In genomic region chr14:76985540-76986260, GRCh38 we compare ENCODE assay signal across 18 cellular contexts. TPM values are rescaled to one million over a fixed set of nuclear protein-coding genes. Genes with fewer than 3 reads are reported as not detected.
A peak's percentile ranks its signal among the peaks of the same experiment; 100 is the strongest.
DNase-seq lines count a peak whose midpoint lies in the region; ATAC-seq, FAIRE-seq and TF ChIP-seq lines count a peak whose summit lies in the region.
"Had no signal": no experiment of that assay in that cellular context is flagged by ENCODE, and none has a peak within 500 bp of the region (broad histone marks: within the 10 kb centered on the region; RNA-seq: fewer than 3 reads in every experiment).

No MANE protein-coding gene starts in this region.

- H3K4me2 ChIP-seq in GM12878 (ENCODE audit: control insufficient read depth, insufficient read depth) (no peak overlapping the region), neural progenitor cell (no peak overlapping the region)

- peaks cover 5% of the 10 kb centered on the region for H3F3A ChIP-seq in neural progenitor cell (ENCODE audit: low read depth)

- H3K36me3 Mint-ChIP-seq in neural progenitor cell (peaks cover 5% of the 10 kb centered on the region), T-helper 17 cell (ENCODE audit: low read depth) (peaks cover 2% of the 10 kb centered on the region)
- H3K36me3 Mint-ChIP-seq: activated naive CD8-positive, alpha-beta T cell treated with anti-CD3 and anti-CD28 coated beads for 36 hours; natural killer cell treated with Interleukin-12 subunit alpha and Interleukin-12 subunit beta and Interleukin-15 and Interleukin-18, amount 100 ng/mL, for 72 hours had no signal

- CTCF ChIA-PET in GM12878 (lab: Yijun Ruan, JAX): interaction anchor here (1.2 to 2.4 kb wide), 3 partner anchors 12 to 39 kb away, joined by 3 to 7 read pairs (median 4); no protein-coding TSS in a partner anchor

- TF ChIP-seq POLR2A in GM12878 (IDR thresholded peaks at IDR 0.05; ENCODE audit: low read depth, low read length): no peak

- RAD21 ChIA-PET in GM12878 (lab: Charles Lee; ENCODE audit: unreplicated experiment): interaction anchor here (1.3 to 2.8 kb wide), 2 partner anchors 23 to 72 kb away, joined by 4 to 19 read pairs; no protein-coding TSS in a partner anchor

- H3K27me3 Mint-ChIP-seq in neural progenitor cell (ENCODE audit: insufficient read depth, low read depth) (peaks cover 8% of the 10 kb centered on the region), T-helper 17 cell (no peaks in the 10 kb centered on the region)
- H3K27me3 Mint-ChIP-seq: activated CD4-positive, alpha-beta T cell treated with anti-CD3 and anti-CD28 coated beads for 36 hours; activated naive CD8-positive, alpha-beta T cell treated with anti-CD3 and anti-CD28 coated beads for 36 hours; CD4-positive, alpha-beta memory T cell had no signal

- no peak for TF ChIP-seq CTCF in GM12878 (IDR thresholded peaks at IDR 0.05 in 2 of 3, conservative IDR thresholded peaks at IDR 0.05 in 1 of 3; ENCODE audit: control insufficient read depth in 2 of 3, extremely low read depth in 1 of 3, insufficient read depth in 1 of 3, low read depth in 3 of 3, low read length in 3 of 3)
- TF ChIP-seq CTCF in neural progenitor cell (IDR thresholded peaks at IDR 0.05): no peak

- H3K4me1 Mint-ChIP-seq in neural progenitor cell (peaks cover 39% of the 10 kb centered on the region), T-helper 17 cell (peaks cover 12% of the 10 kb centered on the region)

- H3K4me3 Mint-ChIP-seq in neural progenitor cell (no peak overlapping the region), T-helper 17 cell (no peak overlapping the region)
- H3K4me3 Mint-ChIP-seq: activated CD4-positive, alpha-beta T cell treated with anti-CD3 and anti-CD28 coated beads for 36 hours; activated naive CD8-positive, alpha-beta T cell treated with anti-CD3 and anti-CD28 coated beads for 36 hours; T-helper 1 cell treated with Interleukin-12 subunit alpha and Interleukin-12 subunit beta and Interleukin-4 antibody, amounts not matched to agents 30 μg/mL and 1 μg/mL, for 36 hours had no signal

- SMC1A ChIA-PET in GM12878 (lab: Charles Lee; ENCODE audit: uncharacterized antibody, unreplicated experiment): interaction anchor here (0.7 to 1.6 kb wide), 8 partner anchors 8 to 56 kb away, joined by 3 to 6 read pairs (median 3); no protein-coding TSS in a partner anchor

- peaks cover 4% of the 10 kb centered on the region; the same call in 1 of the 3 replicates for H3K9me3 ChIP-seq in GM12878 (replicated peaks; ENCODE audit: control insufficient read depth, insufficient read depth, low read length)
- H3K9me3 ChIP-seq in neural progenitor cell (ENCODE audit: low read depth): no peaks in the 10 kb centered on the region
- no peaks in the 10 kb centered on the region for H3K9me3 ChIP-seq in T-helper 17 cell (ENCODE audit: control insufficient read depth, low read length, poor library complexity, severe bottlenecking)

- peaks cover 17% of the 10 kb centered on the region for H3K9me3 Mint-ChIP-seq in neural progenitor cell
- H3K9me3 Mint-ChIP-seq: natural killer cell treated with Interleukin-12 subunit alpha and Interleukin-12 subunit beta and Interleukin-15 and Interleukin-18, amount 100 ng/mL, for 72 hours had no signal

- TF ChIP-seq EP300 in GM12878 (IDR thresholded peaks at IDR 0.05; ENCODE audit: borderline replicate concordance in 1 of 2, control insufficient read depth in 1 of 2, low read depth in 2 of 2, low read length in 2 of 2): no peak

- DNase-seq in ELR (ENCODE audit: low read depth): peak; percentile 70
- peak; percentile 7 for DNase-seq in MV-4-11 (lab: John Stamatoyannopoulos, UW)
- no peak for DNase-seq in GM12878 (ENCODE audit: low read depth, low spot score)
- DNase-seq in neural progenitor cell (ENCODE audit: low spot score): peak; percentile 65
- DNase-seq in activated CD4-positive, alpha-beta T cell treated with anti-CD3 and anti-CD28 coated beads for 48 hours: no peak
- no peak for DNase-seq in T-helper 17 cell
- DNase-seq in GOT3 (lab: John Stamatoyannopoulos, UW): no peak
- DNase-seq: activated CD4-positive, alpha-beta T cell treated with anti-CD3 and anti-CD28 coated beads for 36 hours; activated naive CD8-positive, alpha-beta T cell treated with anti-CD3 and anti-CD28 coated beads for 36 hours; activated T-cell treated with anti-CD3 and anti-CD28 coated beads, Interleukin-2, amount 50 U/mL, for 1 hour; CD4-positive, alpha-beta memory T cell; HCEC 1CT; heart left ventricle; left cardiac atrium; stimulated activated naive CD4-positive, alpha-beta T cell had no signal

- H3K4me1 ChIP-seq in GM12878 (ENCODE audit: control insufficient read depth, insufficient read depth, low read length) (peaks cover 4% of the 10 kb centered on the region), neural progenitor cell (peaks cover 10% of the 10 kb centered on the region)

- H2AFZ ChIP-seq in GM12878 (ENCODE audit: control insufficient read depth, low read depth, low read length): no peak overlapping the region
- H2AFZ ChIP-seq in neural progenitor cell (replicated peaks): no peak overlapping the region

- WGBS in GM12878 (ENCODE audit: insufficient coverage, insufficient replicate concordance, low lambda C conversion rate, missing lambda C conversion rate): 64% methylated on average over 4 of the region's 4 CpGs

- ATAC-seq in GM12878 (peak; percentile 46), HG03045 (IDR thresholded peaks at IDR 0.05; ENCODE audit: unreplicated experiment) (no peak), T-helper 17 cell (no peak)
- ATAC-seq: activated CD4-positive, alpha-beta T cell treated with anti-CD3 and anti-CD28 coated beads for 36 hours had no signal

- no TSS peak for BruUV-seq in GM12878 (replicated peaks; lab: Mats Ljungman, UMichigan)

- H3K27me3 ChIP-seq in GM12878 (replicated peaks in 1 of 2; ENCODE audit: control insufficient read depth in 2 of 2, insufficient read depth in 2 of 2, low read length in 1 of 2) (no peaks in the 10 kb centered on the region), neural progenitor cell (no peaks in the 10 kb centered on the region)
- H3K27me3 ChIP-seq: heart left ventricle had no signal

- H3K27ac ChIP-seq in GM12878 (ENCODE audit: control insufficient read depth, insufficient read depth): no peak overlapping the region
- H3K27ac ChIP-seq in neural progenitor cell: no peak overlapping the region
- H3K27ac ChIP-seq: heart left ventricle had no signal

- intact Hi-C loops in GM12878 (cut with micrococcal nuclease; ENCODE audit: unreplicated experiment): no loop called here

- H4K20me1 ChIP-seq in GM12878 (ENCODE audit: control insufficient read depth, insufficient read depth) (no peaks in the 10 kb centered on the region), neural progenitor cell (ENCODE audit: low read depth) (no peaks in the 10 kb centered on the region)

- no peak overlapping the region for H3K4me3 ChIP-seq in GM12878
- H3K4me3 ChIP-seq in neural progenitor cell: no peak overlapping the region
- H3K4me3 ChIP-seq: heart left ventricle had no signal

- H3K27ac Mint-ChIP-seq in neural progenitor cell (peak overlapping the region; percentile 63), T-helper 17 cell (no peak overlapping the region)
- H3K27ac Mint-ChIP-seq: activated CD4-positive, alpha-beta T cell treated with anti-CD3 and anti-CD28 coated beads for 36 hours; activated naive CD8-positive, alpha-beta T cell treated with anti-CD3 and anti-CD28 coated beads for 36 hours; T-helper 1 cell treated with Interleukin-12 subunit alpha and Interleukin-12 subunit beta and Interleukin-4 antibody, amounts not matched to agents 30 μg/mL and 1 μg/mL, for 36 hours had no signal

- TF ChIP-seq RAD21 in GM12878 (IDR thresholded peaks at IDR 0.05; ENCODE audit: insufficient read depth, low read depth, low read length): no peak

- in situ Hi-C loops in GM12878 (cut with MboI): no loop called here

- no peak overlapping the region for H3K9ac ChIP-seq in GM12878 (ENCODE audit: control insufficient read depth, insufficient read depth, low read length)
- no peak overlapping the region for H3K9ac ChIP-seq in neural progenitor cell

- FAIRE-seq in GM12878 (lab: Jason Lieb, UNC): no peak

- POLR2A ChIA-PET in GM12878 (lab: Charles Lee): interaction anchor here (1.5 kb wide), 1 partner anchor 9 kb away, joined by 3 read pairs; no protein-coding TSS in a partner anchor

- no peaks in the 10 kb centered on the region for H3K36me3 ChIP-seq in GM12878 (ENCODE audit: control insufficient read depth in 2 of 2, insufficient read depth in 2 of 2, low read length in 1 of 2)
- H3K36me3 ChIP-seq in neural progenitor cell: no peaks in the 10 kb centered on the region
- H3K36me3 ChIP-seq: heart left ventricle had no signal

- H3K79me2 ChIP-seq in GM12878 (ENCODE audit: control insufficient read depth, insufficient read depth, low read length): no peaks in the 10 kb centered on the region
- no peaks in the 10 kb centered on the region for H3K79me2 ChIP-seq in neural progenitor cell (ENCODE audit: low read depth)

TF ChIP-seq in GM12878, 131 proteins besides CTCF, POLR2A, EP300 and RAD21:
- no peak for TF ChIP-seq TCF7 (IDR thresholded peaks at IDR 0.05; ENCODE audit: borderline replicate concordance)
- TF ChIP-seq DPF2 (IDR thresholded peaks at IDR 0.05): no peak
- no peak for TF ChIP-seq CBX3 (IDR thresholded peaks at IDR 0.05; ENCODE audit: borderline replicate concordance, low read depth)
- TF ChIP-seq IKZF1 (conservative IDR thresholded peaks at IDR 0.05): no peak
- peak; percentile 66 for TF ChIP-seq BMI1 (IDR thresholded peaks at IDR 0.05; ENCODE audit: borderline replicate concordance)

RNA-seq across cellular contexts. Expression of gene IRF2BPL, which starts 42.8 kb away (rescaled TPM):
- 24.2 and 27.6 TPM in 2 replicates for total RNA-seq in GM12878 (2013; cell fraction: nucleolus; rRNA removed)
- total RNA-seq in GM12878 (2014; rRNA removed): 19.1 and 22.8 TPM in 2 replicates
- total RNA-seq in GM12878 (2014; rRNA removed; fragmentation: Illumina TruSeq; extraction: Trizol): 2.8 and 3.4 TPM in 2 replicates
- 33.3 and 34.5 TPM in 2 replicates for total RNA-seq in GM12878 (2021)
- polyA plus RNA-seq in GM12878 (2011; ENCODE audit: low read depth): 3.2 TPM
- 8.3 and 9.7 TPM in 2 replicates for polyA plus RNA-seq in GM12878 (2011; rRNA removed)
- polyA plus RNA-seq in GM12878 (2011; cell fraction: cytosol; rRNA removed): 11.4 and 14.5 TPM in 2 replicates
- polyA plus RNA-seq in GM12878 (2011; cell fraction: nucleus; rRNA removed): 25.0 and 34.8 TPM in 2 replicates
- 13.7 and 15.9 TPM in 2 replicates for polyA plus RNA-seq in GM12878 (2012)
- 1.6 and 2.9 TPM in 2 replicates for polyA plus RNA-seq in GM12878 (2014; fragmentation: Illumina TruSeq; extraction: Trizol)
- 1 to 10 TPM; 1.2 to 1.9 TPM for polyA plus RNA-seq in GM12878 (2014; fragmentation: Nextera tagmentation; extraction: Ambion mirVana)
- polyA plus RNA-seq in GM12878 (2014; rRNA removed): 11.6 and 14.4 TPM in 2 replicates
- polyA plus RNA-seq in GM12878 (2016; fragmentation: Nextera tagmentation; extraction: Ambion mirVana): 1 to 10 TPM; 1.4 to 2.3 TPM
- polyA minus RNA-seq in GM12878 (2011; rRNA and poly(A)+ RNA removed): 7.2 and 13.4 TPM in 2 replicates
- 19.1 and 23.4 TPM in 2 replicates for polyA minus RNA-seq in GM12878 (2011; cell fraction: cytosol; rRNA and poly(A)+ RNA removed)
- 16.6 and 29.0 TPM in 2 replicates for polyA minus RNA-seq in GM12878 (2011; cell fraction: nucleus; rRNA and poly(A)+ RNA removed)
- total RNA-seq in neural progenitor cell (ENCODE audit: low replicate concordance): 4.8 and 14.9 TPM in 2 replicates
- 10 to 100 TPM; 41.9 to 51.7 TPM for total RNA-seq in T-helper 17 cell

Comparison
In these comparisons a context has a peak if more than half of its experiments do, and no peak if none do; other contexts are left out.
1. DNase-seq: peak in ELR (single experiment), MV-4-11 (single experiment) and neural progenitor cell (single experiment); none in GM12878 (single experiment), activated CD4-positive, alpha-beta T cell treated with anti-CD3 and anti-CD28 coated beads for 48 hours (single experiment), T-helper 17 cell (0 of 3) and GOT3 (single experiment).